In genomic region chr2:238321467-238321866, GRCh38 we compare ENCODE assay signal across 8 cellular contexts. TPM values are rescaled to one million over a fixed set of nuclear protein-coding genes. Genes with fewer than 3 reads are reported as not detected.
DNase-seq lines count a peak whose midpoint lies in the region; ATAC-seq and TF ChIP-seq lines count a peak whose summit lies in the region.

No MANE protein-coding gene starts in this region.

- no peaks in the 10 kb centered on the region for H3K9me3 ChIP-seq in iPS-18a (ENCODE audit: control insufficient read depth, low read depth, low read length)

- peak overlapping the region; percentile 70 for H3K4me3 Mint-ChIP-seq in activated CD4-positive, alpha-beta T cell treated with anti-CD3 and anti-CD28 coated beads for 36 hours
- H3K4me3 Mint-ChIP-seq in activated CD8-positive, alpha-beta T cell treated with anti-CD3 and anti-CD28 coated beads for 36 hours: peak overlapping the region; percentile 73
- H3K4me3 Mint-ChIP-seq in stimulated activated naive B cell treated with anti-CD40 and anti-IgM and Interleukin-4, amounts not matched to agents 10 μg/mL and 1 μg/mL and 100 μg/mL, for 72 hours: peak overlapping the region; percentile 77 to 87

- no peak overlapping the region for H3K27ac Mint-ChIP-seq in activated CD4-positive, alpha-beta T cell treated with anti-CD3 and anti-CD28 coated beads for 36 hours
- H3K27ac Mint-ChIP-seq in activated CD8-positive, alpha-beta T cell treated with anti-CD3 and anti-CD28 coated beads for 36 hours: no peak overlapping the region
- no peak overlapping the region for H3K27ac Mint-ChIP-seq in stimulated activated naive B cell treated with anti-CD40 and anti-IgM and Interleukin-4, amounts not matched to agents 10 μg/mL and 1 μg/mL and 100 μg/mL, for 72 hours

- POLR2A ChIA-PET in activated CD4-positive, alpha-beta T cell treated with anti-CD3 and anti-CD28 coated beads for 36 hours (lab: Charles Lee): interaction anchor here (0.6 kb wide), 1 partner anchor 349 kb away, joined by 3 read pairs; no protein-coding TSS in a partner anchor
- POLR2A ChIA-PET in activated CD8-positive, alpha-beta T cell treated with anti-CD3 and anti-CD28 coated beads for 36 hours (lab: Charles Lee): interaction anchor here (1.5 kb wide), 1 partner anchor 29 kb away, joined by 4 read pairs; no protein-coding TSS in a partner anchor

- no peak for DNase-seq in activated CD4-positive, alpha-beta T cell treated with anti-CD3 and anti-CD28 coated beads for 36 hours
- no peak for DNase-seq in activated CD4-positive, alpha-beta T cell treated with anti-CD3 and anti-CD28 coated beads, Interleukin-2, amount 50 U/mL, for 1 hour
- DNase-seq in activated CD8-positive, alpha-beta T cell treated with anti-CD3 and anti-CD28 coated beads for 36 hours: no peak
- DNase-seq in stimulated activated naive B cell treated with anti-CD40 and anti-IgM and Interleukin-4, amounts not matched to agents 10 μg/mL and 1 μg/mL and 100 μg/mL, for 72 hours: no peak
- DNase-seq in NCI-H146 treated with DMSO at 0.1 percent for 48 hours (lab: John Stamatoyannopoulos, UW; ENCODE audit: unreplicated experiment) (no peak), Kasumi-1 (lab: John Stamatoyannopoulos, UW) (no peak), RPMI8226 (no peak)

- no peak overlapping the region for H3K9ac ChIP-seq in iPS-18a (ENCODE audit: low read length)

- H3K36me3 ChIP-seq in iPS-18a (ENCODE audit: control insufficient read depth, low read depth, low read length): no peaks in the 10 kb centered on the region

- ATAC-seq in activated CD4-positive, alpha-beta T cell treated with anti-CD3 and anti-CD28 coated beads for 36 hours: no peak
- no peak for ATAC-seq in activated CD8-positive, alpha-beta T cell treated with anti-CD3 and anti-CD28 coated beads for 36 hours
- no peak for ATAC-seq in stimulated activated naive B cell treated with anti-CD40 and anti-IgM and Interleukin-4, amounts not matched to agents 10 μg/mL and 1 μg/mL and 100 μg/mL, for 72 hours (replicated peaks)

- H3K4me3 ChIP-seq in iPS-18a (ENCODE audit: low read length): peak overlapping the region; percentile 67

- H3K36me3 Mint-ChIP-seq in activated CD4-positive, alpha-beta T cell treated with anti-CD3 and anti-CD28 coated beads for 36 hours (ENCODE audit: low read depth): peaks cover 2% of the 10 kb centered on the region
- peaks cover 2% of the 10 kb centered on the region for H3K36me3 Mint-ChIP-seq in activated CD8-positive, alpha-beta T cell treated with anti-CD3 and anti-CD28 coated beads for 36 hours (ENCODE audit: low read depth)
- peaks cover 4 to 20% of the 10 kb centered on the region in 2 donors for H3K36me3 Mint-ChIP-seq in stimulated activated naive B cell treated with anti-CD40 and anti-IgM and Interleukin-4, amounts not matched to agents 10 μg/mL and 1 μg/mL and 100 μg/mL, for 72 hours

- peaks cover 23% of the 10 kb centered on the region for H3K4me1 Mint-ChIP-seq in activated CD4-positive, alpha-beta T cell treated with anti-CD3 and anti-CD28 coated beads for 36 hours
- peaks cover 13% of the 10 kb centered on the region for H3K4me1 Mint-ChIP-seq in activated CD8-positive, alpha-beta T cell treated with anti-CD3 and anti-CD28 coated beads for 36 hours (ENCODE audit: low read depth)
- H3K4me1 Mint-ChIP-seq in stimulated activated naive B cell treated with anti-CD40 and anti-IgM and Interleukin-4, amounts not matched to agents 10 μg/mL and 1 μg/mL and 100 μg/mL, for 72 hours: peaks cover 12 to 18% of the 10 kb centered on the region in 2 donors

- TF ChIP-seq CTCF in activated CD8-positive, alpha-beta T cell treated with anti-CD3 and anti-CD28 coated beads for 36 hours (IDR thresholded peaks at IDR 0.05): no peak

- no peaks in the 10 kb centered on the region for H3K9me3 Mint-ChIP-seq in activated CD4-positive, alpha-beta T cell treated with anti-CD3 and anti-CD28 coated beads for 36 hours (ENCODE audit: low read depth)
- no peaks in the 10 kb centered on the region for H3K9me3 Mint-ChIP-seq in activated CD8-positive, alpha-beta T cell treated with anti-CD3 and anti-CD28 coated beads for 36 hours
- no peaks in the 10 kb centered on the region for H3K9me3 Mint-ChIP-seq in stimulated activated naive B cell treated with anti-CD40 and anti-IgM and Interleukin-4, amounts not matched to agents 10 μg/mL and 1 μg/mL and 100 μg/mL, for 72 hours

- H3K27me3 Mint-ChIP-seq in activated CD4-positive, alpha-beta T cell treated with anti-CD3 and anti-CD28 coated beads for 36 hours: peaks cover 1% of the 10 kb centered on the region
- H3K27me3 Mint-ChIP-seq in activated CD8-positive, alpha-beta T cell treated with anti-CD3 and anti-CD28 coated beads for 36 hours: no peaks in the 10 kb centered on the region
- peaks cover 0 to 13% of the 10 kb centered on the region in 2 donors for H3K27me3 Mint-ChIP-seq in stimulated activated naive B cell treated with anti-CD40 and anti-IgM and Interleukin-4, amounts not matched to agents 10 μg/mL and 1 μg/mL and 100 μg/mL, for 72 hours

- CTCF ChIA-PET in activated CD4-positive, alpha-beta T cell treated with anti-CD3 and anti-CD28 coated beads for 36 hours (lab: Charles Lee): interaction anchor here (0.8 to 1.5 kb wide), 2 partner anchors 12 to 58 kb away, joined by 3 to 4 read pairs; no protein-coding TSS in a partner anchor
- CTCF ChIA-PET in activated CD8-positive, alpha-beta T cell treated with anti-CD3 and anti-CD28 coated beads for 36 hours (lab: Charles Lee): interaction anchor here (1.0 to 1.4 kb wide), 3 partner anchors 11 to 32 kb away, joined by 3 to 4 read pairs (median 3); no protein-coding TSS in a partner anchor

- no peak overlapping the region for H3K27ac ChIP-seq in iPS-18a (ENCODE audit: low read length)

- H3K4me1 ChIP-seq in iPS-18a (ENCODE audit: control insufficient read depth, low read depth, low read length): peaks cover 8% of the 10 kb centered on the region

- peaks cover 19% of the 10 kb centered on the region for H3K27me3 ChIP-seq in iPS-18a (ENCODE audit: control insufficient read depth, insufficient read depth, low read length)

- intact Hi-C loops in activated CD4-positive, alpha-beta T cell treated with anti-CD3 and anti-CD28 coated beads for 36 hours (cut with DNase I, micrococcal nuclease): loop anchor here (2.0 to 5.0 kb wide), 2 partner anchors 81 to 106 kb away; partner anchors contain the start of genes ASB1 (in 1 of the 2) and HES6 (in 1 of the 2)
- intact Hi-C loops in activated CD8-positive, alpha-beta T cell treated with anti-CD3 and anti-CD28 coated beads for 36 hours (cut with micrococcal nuclease): no loop called here

RNA-seq across cellular contexts. Expression of gene TRAF3IP1, which starts 1.1 kb away (rescaled TPM):
- 1 to 10 TPM; 8.5 to 9.8 TPM for total RNA-seq in activated CD4-positive, alpha-beta T cell treated with anti-CD3 and anti-CD28 coated beads for 36 hours
- total RNA-seq in activated CD8-positive, alpha-beta T cell treated with anti-CD3 and anti-CD28 coated beads for 36 hours: 1 to 10 TPM; 7.1 to 7.9 TPM

RNA-seq across cellular contexts. Expression of gene PER2, which starts 33.1 kb away (rescaled TPM):
- 10 to 100 TPM; 12.2 to 13.5 TPM for total RNA-seq in activated CD4-positive, alpha-beta T cell treated with anti-CD3 and anti-CD28 coated beads for 36 hours
- 10 to 100 TPM; 17.4 to 17.6 TPM for total RNA-seq in activated CD8-positive, alpha-beta T cell treated with anti-CD3 and anti-CD28 coated beads for 36 hours
